ENCODE assay signal across 8 cellular contexts in genomic region chr10:101141622-101142532, GRCh38. TPM values are rescaled to one million over a fixed set of nuclear protein-coding genes. Genes with fewer than 3 reads are reported as not detected.
DNase-seq lines count a peak whose midpoint lies in the region; ATAC-seq, FAIRE-seq and TF ChIP-seq lines count a peak whose summit lies in the region.
"Had no signal": no experiment of that assay in that cellular context is flagged by ENCODE, and none has a peak within 500 bp of the region (broad histone marks: within the 10 kb centered on the region; RNA-seq: fewer than 3 reads in every experiment).

No MANE protein-coding gene starts in this region.

- no peaks in the 10 kb centered on the region for H3K36me3 ChIP-seq in OCI-LY7 (ENCODE audit: insufficient read depth, low read length)

- H3K4me2 ChIP-seq in OCI-LY7 (ENCODE audit: low read length): peak overlapping the region; percentile 34

- H3K9me3 ChIP-seq in OCI-LY7 (ENCODE audit: low read length): no peaks in the 10 kb centered on the region

- no peak overlapping the region for H3K27ac ChIP-seq in OCI-LY7 (ENCODE audit: low read depth, low read length, poor library complexity, severe bottlenecking)

- DNase-seq in HTR-8/SVneo (ENCODE audit: insufficient read length, low spot score) (peak; percentile 94), OCI-LY7 (ENCODE audit: low spot score) (peak; percentile 85), epithelial cell of esophagus (ENCODE audit: low read depth) (peak; percentile 82), naive B cell (peak; percentile 72)
- DNase-seq in activated CD8-positive, alpha-beta memory T cell treated with anti-CD3 and anti-CD28 coated beads, Interleukin-2, amount 50 U/mL, for 48 hours: peak; percentile 93
- peak; percentile 73 for DNase-seq in stimulated activated CD8-positive, alpha-beta memory T cell treated with anti-CD3 and anti-CD28 coated beads, Interleukin-7, amount 100 ng/mL, for 24 hours (ENCODE audit: low read depth)

- peaks cover 25 to 38% (median 28%) of the 10 kb centered on the region in 3 donors for H3K4me1 Mint-ChIP-seq in naive B cell

- POLR2A ChIA-PET in OCI-LY7 (lab: Charles Lee): interaction anchor here (0.6 to 0.9 kb wide), 6 partner anchors 80 to 176 kb away, joined by 3 to 4 read pairs (median 3); partner anchors contain the start of gene KAZALD1

- FAIRE-seq in HTR-8/SVneo (lab: Jason Lieb, UNC): peak; percentile 52

- TF ChIP-seq CTCF in GM12874 (IDR thresholded peaks at IDR 0.05; ENCODE audit: insufficient read depth, low read depth, low read length) (peak; percentile 97), OCI-LY7 (conservative IDR thresholded peaks at IDR 0.05; ENCODE audit: low read length) (peak; percentile 96), epithelial cell of esophagus (IDR thresholded peaks at IDR 0.05; ENCODE audit: insufficient read depth, low read depth, low read length, missing control alignments) (peak; percentile 97)

- H3K4me3 ChIP-seq in OCI-LY7 (ENCODE audit: low read depth, low read length, poor library complexity, severe bottlenecking): no peak overlapping the region
- H3K4me3 ChIP-seq in epithelial cell of esophagus (ENCODE audit: low read length): no peak overlapping the region

- H2AFZ ChIP-seq in OCI-LY7 (ENCODE audit: low read length): peak overlapping the region; percentile 65; the same call in 1 of the 2 replicates

- no TSS peak for BruUV-seq in OCI-LY7 (replicated peaks; lab: Mats Ljungman, UMichigan)

- peaks cover 0 to 3% (median 0%) of the 10 kb centered on the region in 7 donors for H3K9me3 Mint-ChIP-seq in naive B cell

- H4K20me1 ChIP-seq in OCI-LY7 (ENCODE audit: insufficient read depth, low read length): no peaks in the 10 kb centered on the region

- H3K4me1 ChIP-seq in OCI-LY7 (ENCODE audit: insufficient read depth, low read length, poor library complexity, severe bottlenecking): no peaks in the 10 kb centered on the region

- H3K27me3 Mint-ChIP-seq in naive B cell: peaks cover 77 to 94% (median 80%) of the 10 kb centered on the region in 3 donors

- H3K4me3 Mint-ChIP-seq in naive B cell: peak overlapping the region in 1 of 8 donors; percentile 52

- intact Hi-C loops in OCI-LY7 (cut with micrococcal nuclease; ENCODE audit: unreplicated experiment): loop anchor here (1.0 to 5.0 kb wide), 3 partner anchors 47 to 101 kb away; no protein-coding TSS in a partner anchor

- ATAC-seq in naive B cell (ENCODE audit: low read depth in 2 of 2): peak; percentile 77 to 84

- no peaks in the 10 kb centered on the region for H3K79me2 ChIP-seq in OCI-LY7 (ENCODE audit: insufficient read depth, low read depth, low read length)

- H3K27ac Mint-ChIP-seq in naive B cell: peak overlapping the region in 1 of 6 donors; percentile 71

- peaks cover 0 to 5% of the 10 kb centered on the region in 2 donors for H3K36me3 Mint-ChIP-seq in naive B cell

- CTCF ChIA-PET in OCI-LY7 (lab: Charles Lee; ENCODE audit: unreplicated experiment): interaction anchor here (0.5 to 1.6 kb wide), 11 partner anchors 20 to 130 kb away, joined by 3 to 16 read pairs (median 4); no protein-coding TSS in a partner anchor

- no peaks in the 10 kb centered on the region for H3K9me2 ChIP-seq in OCI-LY7 (ENCODE audit: insufficient read depth, low read length)

RNA-seq across cellular contexts. Expression of gene TLX1, which starts 10.8 kb away (rescaled TPM):
- total RNA-seq in OCI-LY7 (2014; rRNA removed; shearing (Covaris generic)): not detected in 2 replicates
- not detected in 2 replicates for total RNA-seq in OCI-LY7 (2022)
- polyA plus RNA-seq in naive B cell (ENCODE audit: low read depth in 6 of 6): not detected
- total RNA-seq: skeletal muscle tissue had no signal
